21 cellular contexts compared by ENCODE assay signal in genomic region chr5:5276471-5276870, GRCh38.
DNase-seq lines count a peak whose midpoint lies in the region; ATAC-seq, FAIRE-seq and TF ChIP-seq lines count a peak whose summit lies in the region.
"Had no signal": no experiment of that assay in that cellular context is flagged by ENCODE, and none has a peak within 500 bp of the region (broad histone marks: within the 10 kb centered on the region; RNA-seq: fewer than 3 reads in every experiment).

No MANE protein-coding gene starts in this region.

- no peak for TF ChIP-seq CTCF in nephron progenitor cell (IDR thresholded peaks at IDR 0.05)
- TF ChIP-seq CTCF in transverse colon (IDR thresholded peaks at IDR 0.05), result no peak

- no peak overlapping the region for H3K4me3 ChIP-seq in transverse colon
- H3K4me3 ChIP-seq: GM23248 had no signal

- H3K27ac Mint-ChIP-seq in nephron progenitor cell, result peak overlapping the region; percentile 2
- no peak overlapping the region for H3K27ac Mint-ChIP-seq in activated T-helper 2 cell treated with anti-CD3 and anti-CD28 coated beads, Interferon-gamma antibody, Interleukin-2, Interleukin-4, amounts not matched to agents 10 μg/mL and 5 μg/mL and 100 μg/mL, durations not matched to agents 14 hours and 24 hours and 36 hours
- H3K27ac Mint-ChIP-seq in T-cell, result no peak overlapping the region
- H3K27ac Mint-ChIP-seq: CD4-positive, alpha-beta T cell had no signal

- no peaks in the 10 kb centered on the region for H3K36me3 ChIP-seq in transverse colon

- ATAC-seq in HG03432 (IDR thresholded peaks at IDR 0.05; ENCODE audit: unreplicated experiment) (no peak), T-cell (replicated peaks in 1 of 4) (no peak)

- CTCF ChIA-PET in T-cell (lab: Charles Lee), result no interaction called here

- peak; percentile 51 for FAIRE-seq in HTR-8/SVneo (lab: Jason Lieb, UNC)
- FAIRE-seq: A204.1, D721Med, GM12892, GM18507, H54 had no signal

- in situ Hi-C loops in transverse colon (cut with MboI; ENCODE audit: low pct_ligation_motif_present in 1 of 4, low pct_unique_long_range_greater_than_20kb in 1 of 4, low sequenced_read_pairs in 3 of 4), result no loop called here

- peaks cover 21% of the 10 kb centered on the region for H3K4me1 Mint-ChIP-seq in nephron progenitor cell
- H3K4me1 Mint-ChIP-seq in activated T-helper 2 cell treated with anti-CD3 and anti-CD28 coated beads, Interferon-gamma antibody, Interleukin-2, Interleukin-4, amounts not matched to agents 10 μg/mL and 5 μg/mL and 100 μg/mL, durations not matched to agents 14 hours and 24 hours and 36 hours (ENCODE audit: low read depth), result no peaks in the 10 kb centered on the region
- no peaks in the 10 kb centered on the region for H3K4me1 Mint-ChIP-seq in T-cell

- H3K4me1 ChIP-seq in transverse colon, result no peaks in the 10 kb centered on the region
- H3K4me1 ChIP-seq: Caco-2 had no signal

- intact Hi-C loops in activated T-helper 2 cell treated with anti-CD3 and anti-CD28 coated beads, Interferon-gamma antibody, Interleukin-2, Interleukin-4, amounts not matched to agents 10 μg/mL and 5 μg/mL and 100 μg/mL, durations not matched to agents 14 hours and 24 hours and 36 hours (cut with micrococcal nuclease), result no loop called here
- intact Hi-C loops in transverse colon (cut with DNase I; ENCODE audit: low total_unique reads), result no loop called here

- no peaks in the 10 kb centered on the region for H3K27me3 ChIP-seq in transverse colon

- H3K4me3 Mint-ChIP-seq in nephron progenitor cell (no peak overlapping the region), T-cell (no peak overlapping the region)
- H3K4me3 Mint-ChIP-seq in activated T-helper 2 cell treated with anti-CD3 and anti-CD28 coated beads, Interferon-gamma antibody, Interleukin-2, Interleukin-4, amounts not matched to agents 10 μg/mL and 5 μg/mL and 100 μg/mL, durations not matched to agents 14 hours and 24 hours and 36 hours (ENCODE audit: low read depth), result no peak overlapping the region
- H3K4me3 Mint-ChIP-seq: CD4-positive, alpha-beta T cell had no signal

- no peak for TF ChIP-seq POLR2A in transverse colon (IDR thresholded peaks at IDR 0.05)

- no peak for DNase-seq in HTR-8/SVneo (ENCODE audit: insufficient read length, low spot score)
- DNase-seq in ecto neural progenitor cell (ENCODE audit: low spot score), result peak; percentile 21
- DNase-seq in nephron progenitor cell, result no peak
- no peak for DNase-seq in activated T-helper 2 cell treated with anti-CD3 and anti-CD28 coated beads, Interferon-gamma antibody, Interleukin-2, Interleukin-4, amounts not matched to agents 10 μg/mL and 5 μg/mL and 100 μg/mL, durations not matched to agents 14 hours and 24 hours and 36 hours (ENCODE audit: low spot score)
- DNase-seq in transverse colon, result no peak
- DNase-seq in T-cell, result no peak
- DNase-seq: ACHN; Caco-2; CD4-positive, alpha-beta T cell; GDM1; GM23248; HCEC 1CT; IMR-90 had no signal

- no peak for TF ChIP-seq EP300 in transverse colon (IDR thresholded peaks at IDR 0.05; ENCODE audit: low read depth)

- POLR2A ChIA-PET in T-cell (lab: Charles Lee), result no interaction called here

- WGBS in transverse colon (ENCODE audit: low coverage in 1 of 2), 2 donors, result 77 to 90% methylated on average over 4 to 8 of the region's 8 CpGs

- no peak overlapping the region for H3K27ac ChIP-seq in transverse colon
- H3K27ac ChIP-seq: C4-2B, GM23248, HL-60 had no signal

- H3K9me3 Mint-ChIP-seq in nephron progenitor cell, result no peaks in the 10 kb centered on the region
- no peaks in the 10 kb centered on the region for H3K9me3 Mint-ChIP-seq in activated T-helper 2 cell treated with anti-CD3 and anti-CD28 coated beads, Interferon-gamma antibody, Interleukin-2, Interleukin-4, amounts not matched to agents 10 μg/mL and 5 μg/mL and 100 μg/mL, durations not matched to agents 14 hours and 24 hours and 36 hours
- no peaks in the 10 kb centered on the region for H3K9me3 Mint-ChIP-seq in T-cell
- H3K9me3 Mint-ChIP-seq: CD4-positive, alpha-beta T cell had no signal

- H3K36me3 Mint-ChIP-seq in nephron progenitor cell (ENCODE audit: low read depth), result no peaks in the 10 kb centered on the region
- H3K36me3 Mint-ChIP-seq in activated T-helper 2 cell treated with anti-CD3 and anti-CD28 coated beads, Interferon-gamma antibody, Interleukin-2, Interleukin-4, amounts not matched to agents 10 μg/mL and 5 μg/mL and 100 μg/mL, durations not matched to agents 14 hours and 24 hours and 36 hours (ENCODE audit: low read depth), result no peaks in the 10 kb centered on the region
- H3K36me3 Mint-ChIP-seq in T-cell, result no peaks in the 10 kb centered on the region

- H3K9me3 ChIP-seq in transverse colon, result no peaks in the 10 kb centered on the region
- H3K9me3 ChIP-seq: Caco-2 had no signal

- peaks cover 4% of the 10 kb centered on the region for H3K27me3 Mint-ChIP-seq in nephron progenitor cell (ENCODE audit: low read depth, poor library complexity)
- no peaks in the 10 kb centered on the region for H3K27me3 Mint-ChIP-seq in activated T-helper 2 cell treated with anti-CD3 and anti-CD28 coated beads, Interferon-gamma antibody, Interleukin-2, Interleukin-4, amounts not matched to agents 10 μg/mL and 5 μg/mL and 100 μg/mL, durations not matched to agents 14 hours and 24 hours and 36 hours (ENCODE audit: low read depth)
- H3K27me3 Mint-ChIP-seq in T-cell, result peaks cover 0 to 5% of the 10 kb centered on the region in 2 donors
